8 cellular contexts compared by ENCODE assay signal in genomic region chr3:142595951-142596725, GRCh38. TPM values are rescaled to one million over a fixed set of nuclear protein-coding genes. Genes with fewer than 3 reads are reported as not detected.
DNase-seq lines count a peak whose midpoint lies in the region; TF ChIP-seq lines count a peak whose summit lies in the region.

A gene with protein sequence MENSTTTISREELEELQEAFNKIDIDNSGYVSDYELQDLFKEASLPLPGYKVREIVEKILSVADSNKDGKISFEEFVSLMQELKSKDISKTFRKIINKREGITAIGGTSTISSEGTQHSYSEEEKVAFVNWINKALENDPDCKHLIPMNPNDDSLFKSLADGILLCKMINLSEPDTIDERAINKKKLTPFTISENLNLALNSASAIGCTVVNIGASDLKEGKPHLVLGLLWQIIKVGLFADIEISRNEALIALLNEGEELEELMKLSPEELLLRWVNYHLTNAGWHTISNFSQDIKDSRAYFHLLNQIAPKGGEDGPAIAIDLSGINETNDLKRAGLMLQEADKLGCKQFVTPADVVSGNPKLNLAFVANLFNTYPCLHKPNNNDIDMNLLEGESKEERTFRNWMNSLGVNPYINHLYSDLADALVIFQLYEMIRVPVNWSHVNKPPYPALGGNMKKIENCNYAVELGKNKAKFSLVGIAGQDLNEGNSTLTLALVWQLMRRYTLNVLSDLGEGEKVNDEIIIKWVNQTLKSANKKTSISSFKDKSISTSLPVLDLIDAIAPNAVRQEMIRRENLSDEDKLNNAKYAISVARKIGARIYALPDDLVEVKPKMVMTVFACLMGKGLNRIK (plus strand): TSS chr3:142596393. CDS start chr3:142664238, 67,845 bp downstream.

- no peaks in the 10 kb centered on the region for H3K9me3 Mint-ChIP-seq in neural progenitor cell

- H3K27ac Mint-ChIP-seq in neural progenitor cell = peak within 1 kb of the TSS; percentile 92

- CTCF ChIA-PET in RWPE1 (lab: Yijun Ruan, JAX) = interaction anchor here (0.6 to 1.1 kb wide), 2 partner anchors 9 to 1722 kb away, joined by 5 read pairs; no protein-coding TSS in a partner anchor

- H3K79me2 ChIP-seq in neural progenitor cell (ENCODE audit: low read depth) = no peaks in the 10 kb centered on the region

- TF ChIP-seq CTCF in LNCaP clone FGC (IDR thresholded peaks at IDR 0.05; ENCODE audit: control insufficient read depth, extremely low read depth, insufficient read depth) = no peak
- TF ChIP-seq CTCF in RWPE1 (conservative IDR thresholded peaks at IDR 0.05; ENCODE audit: low read depth) = peak; percentile 23
- no peak for TF ChIP-seq CTCF in foreskin fibroblast (IDR thresholded peaks at IDR 0.05; ENCODE audit: low read depth, low read length)
- TF ChIP-seq CTCF in neural progenitor cell (IDR thresholded peaks at IDR 0.05) = peak; percentile 4

- H3K4me3 Mint-ChIP-seq in neural progenitor cell = peak within 1 kb of the TSS; percentile 97

- H2AFZ ChIP-seq in neural progenitor cell (replicated peaks) = peak within 1 kb of the TSS; percentile 100

- peak within 1 kb of the TSS; percentile 96 for H3K4me2 ChIP-seq in neural progenitor cell

- peak; percentile 90 for DNase-seq in ELR (ENCODE audit: low read depth)
- peak; percentile 48 for DNase-seq in GOT3 (lab: John Stamatoyannopoulos, UW)
- peak; percentile 71 for DNase-seq in LNCaP clone FGC (ENCODE audit: low read depth)
- peak; percentile 93 for DNase-seq in RWPE1 (ENCODE audit: low spot score)
- peak; percentile 96 for DNase-seq in activated effector memory CD4-positive, alpha-beta T cell treated with anti-CD3 and anti-CD28 coated beads, Interleukin-2, amount 50 U/mL, for 16 hours
- peak; percentile 65 to 92 for DNase-seq in foreskin fibroblast
- peak; percentile 94 for DNase-seq in neural progenitor cell (ENCODE audit: low spot score)
- DNase-seq in stromal cell of bone marrow (ENCODE audit: low read depth) = peak; percentile 36

- POLR2A ChIA-PET in RWPE1 (lab: Yijun Ruan, JAX; ENCODE audit: low non-redundant PET) = no interaction called here

- H3K4me1 Mint-ChIP-seq in neural progenitor cell = peaks cover 18% of the 10 kb centered on the region

- H3K36me3 Mint-ChIP-seq in neural progenitor cell = peaks cover 1% of the 10 kb centered on the region

- H3K4me1 ChIP-seq in neural progenitor cell = peaks cover 5% of the 10 kb centered on the region

- H3K4me3 ChIP-seq in LNCaP clone FGC (ENCODE audit: low read depth, low read length) (peak within 1 kb of the TSS; percentile 64), foreskin fibroblast (ENCODE audit: low read depth in 1 of 2, low read length in 2 of 2) (peak within 1 kb of the TSS; percentile 61 to 76), neural progenitor cell (peak within 1 kb of the TSS; percentile 75)

- peak within 1 kb of the TSS; percentile 54 for H3K9ac ChIP-seq in neural progenitor cell

- no peaks in the 10 kb centered on the region for H3F3A ChIP-seq in neural progenitor cell (ENCODE audit: low read depth)

- no peaks in the 10 kb centered on the region for H4K20me1 ChIP-seq in neural progenitor cell (ENCODE audit: low read depth)

- H3K36me3 ChIP-seq in neural progenitor cell = no peaks in the 10 kb centered on the region

- peaks cover 16% of the 10 kb centered on the region for H3K27me3 ChIP-seq in neural progenitor cell

- H3K9me3 ChIP-seq in neural progenitor cell (ENCODE audit: low read depth) = no peaks in the 10 kb centered on the region

- peak within 1 kb of the TSS; percentile 63 for H3K27ac ChIP-seq in RWPE1
- H3K27ac ChIP-seq in neural progenitor cell = no peak within 1 kb of the TSS

- H3K27me3 Mint-ChIP-seq in neural progenitor cell (ENCODE audit: insufficient read depth, low read depth) = peaks cover 7% of the 10 kb centered on the region

RNA-seq across cellular contexts. Expression of the gene that starts here (rescaled TPM):
- total RNA-seq in neural progenitor cell (ENCODE audit: low replicate concordance) = 15.8 and 22.5 TPM in 2 replicates

Comparison
In these comparisons a context has a peak if more than half of its experiments do, and no peak if none do; other contexts are left out.
1. DNase-seq: peak in every context shown above with its lines; median percentile 96 in activated effector memory CD4-positive, alpha-beta T cell treated with anti-CD3 and anti-CD28 coated beads, Interleukin-2, amount 50 U/mL, for 16 hours; 94 in neural progenitor cell; 93 in RWPE1; 90 in ELR; 78 in foreskin fibroblast; 71 in LNCaP clone FGC; 48 in GOT3; 36 in stromal cell of bone marrow.
2. CTCF ChIP-seq: peak in RWPE1 (single experiment) and neural progenitor cell (single experiment); none in LNCaP clone FGC (single experiment) and foreskin fibroblast (single experiment).
3. Peak in every context shown above with its lines, with median percentiles within 50 percentile points of each other: H3K4me3 ChIP-seq.